In genomic region chr5:59266410-59266809, GRCh38 we compare ENCODE assay signal across 25 cellular contexts.
A peak's percentile ranks its signal among the peaks of the same experiment; 100 is the strongest.
DNase-seq lines count a peak whose midpoint lies in the region; ATAC-seq, FAIRE-seq and TF ChIP-seq lines count a peak whose summit lies in the region.
"Had no signal": no experiment of that assay in that cellular context is flagged by ENCODE, and none has a peak within 500 bp of the region (broad histone marks: within the 10 kb centered on the region; RNA-seq: fewer than 3 reads in every experiment).

No MANE protein-coding gene starts in this region.

- H3K9me3 ChIP-seq in esophagus muscularis mucosa (no peaks in the 10 kb centered on the region), small intestine (ENCODE audit: control insufficient read depth, low read depth) (no peaks in the 10 kb centered on the region), WERI-Rb-1 (ENCODE audit: severe bottlenecking) (no peaks in the 10 kb centered on the region)
- H3K9me3 ChIP-seq: MG63 had no signal

- H3K27ac Mint-ChIP-seq in nephron: peak overlapping the region in 2 of 3 experiments; percentile 8 to 48
- H3K27ac Mint-ChIP-seq: B cell, IgD-negative memory B cell had no signal

- TF ChIP-seq POLR2A in esophagus muscularis mucosa (IDR thresholded peaks at IDR 0.05; ENCODE audit: low read depth): no peak

- no peaks in the 10 kb centered on the region for H3K36me3 Mint-ChIP-seq in nephron (ENCODE audit: low read depth)
- H3K36me3 Mint-ChIP-seq: IgD-negative memory B cell had no signal

- no peak for TF ChIP-seq EP300 in esophagus muscularis mucosa (IDR thresholded peaks at IDR 0.05)

- H3K4me3 Mint-ChIP-seq in nephron: no peak overlapping the region
- H3K4me3 Mint-ChIP-seq: B cell, IgD-negative memory B cell had no signal

- peak overlapping the region; percentile 69 to 77 (median 72) for H3K27ac ChIP-seq in esophagus muscularis mucosa (replicated peaks in 1 of 4)
- no peak overlapping the region for H3K27ac ChIP-seq in small intestine (ENCODE audit: low read depth in 1 of 2, low read length in 1 of 2)
- H3K27ac ChIP-seq in WERI-Rb-1: no peak overlapping the region

- intact Hi-C loops in esophagus muscularis mucosa (cut with DNase I): no loop called here

- TF ChIP-seq CTCF in esophagus muscularis mucosa (IDR thresholded peaks at IDR 0.05) (no peak), nephron (IDR thresholded peaks at IDR 0.05; ENCODE audit: unreplicated experiment in 3 of 3) (no peak), WERI-Rb-1 (IDR thresholded peaks at IDR 0.05; ENCODE audit: low read depth, low read length) (no peak)

- H3K9me3 Mint-ChIP-seq in nephron: no peaks in the 10 kb centered on the region
- H3K9me3 Mint-ChIP-seq: IgD-negative memory B cell had no signal

- peaks cover 30% of the 10 kb centered on the region for H3K4me1 Mint-ChIP-seq in nephron

- ATAC-seq in HG03442 (IDR thresholded peaks at IDR 0.05; ENCODE audit: unreplicated experiment): no peak

- H3K4me3 ChIP-seq in esophagus muscularis mucosa: no peak overlapping the region
- H3K4me3 ChIP-seq in small intestine (ENCODE audit: low read depth in 1 of 2, low read length in 2 of 2): no peak overlapping the region
- H3K4me3 ChIP-seq in WERI-Rb-1 (ENCODE audit: low read depth, low read length): no peak overlapping the region
- H3K4me3 ChIP-seq: MG63 had no signal

- no peak for FAIRE-seq in small intestine (lab: Jason Lieb, UNC)
- FAIRE-seq: GM19239, H1, RCC 7860 had no signal

- H3K36me3 ChIP-seq in esophagus muscularis mucosa: no peaks in the 10 kb centered on the region
- H3K36me3 ChIP-seq in small intestine (ENCODE audit: control insufficient read depth in 2 of 2, insufficient read depth in 2 of 2, low read length in 2 of 2): no peaks in the 10 kb centered on the region
- H3K36me3 ChIP-seq in WERI-Rb-1: no peaks in the 10 kb centered on the region
- H3K36me3 ChIP-seq: MG63 had no signal

- H3K27me3 Mint-ChIP-seq in nephron (ENCODE audit: low read depth): no peaks in the 10 kb centered on the region
- H3K27me3 Mint-ChIP-seq: B cell, IgD-negative memory B cell had no signal

- DNase-seq in DMS53 (lab: John Stamatoyannopoulos, UW): peak; percentile 10
- DNase-seq in DMS53 treated with DMSO at 0.1 percent for 48 hours (lab: John Stamatoyannopoulos, UW; ENCODE audit: unreplicated experiment): no peak
- DNase-seq in esophagus muscularis mucosa (ENCODE audit: extremely low spot score): no peak
- DNase-seq in small intestine: peak; percentile 67
- no peak for DNase-seq in NCI-H1417 treated with DMSO at 0.1 percent for 48 hours (lab: John Stamatoyannopoulos, UW)
- DNase-seq in WERI-Rb-1: no peak
- DNase-seq: 8988T; COR-L47; GF-D8; Karpas-422; MG63; NCI-H1048; NCI-H1436 treated with DMSO at 0.1 percent for 48 hours; NCI-H2029 treated with DMSO at 0.1 percent for 48 hours; NCI-H2171; NCI-H446 treated with DMSO at 0.1 percent for 48 hours; NK-92 treated with Interleukin-12 subunit alpha and Interleukin-12 subunit beta, amount 100 ng/mL, for 24 hours; Right ventricle myocardium superior had no signal

- peaks cover 10 to 83% (median 75%) of the 10 kb centered on the region in 4 donors for H3K4me1 ChIP-seq in esophagus muscularis mucosa
- H3K4me1 ChIP-seq in small intestine (ENCODE audit: control insufficient read depth in 2 of 2, insufficient read depth in 1 of 2, low read depth in 1 of 2, low read length in 1 of 2): no peaks in the 10 kb centered on the region

- WGBS in esophagus muscularis mucosa: 70% methylated on average over 3 of the region's 3 CpGs
- 10 to 44% (median 18%) methylated on average over 3 of the region's 3 CpGs for WGBS in small intestine, 3 donors

- H3K27me3 ChIP-seq in esophagus muscularis mucosa (no peaks in the 10 kb centered on the region), small intestine (ENCODE audit: control insufficient read depth in 2 of 2, insufficient read depth in 2 of 2, low read length in 2 of 2) (no peaks in the 10 kb centered on the region), WERI-Rb-1 (ENCODE audit: insufficient read depth, low read depth, severe bottlenecking) (no peaks in the 10 kb centered on the region)
- H3K27me3 ChIP-seq: MG63 had no signal

Comparison
In these comparisons a context has a peak if more than half of its experiments do, and no peak if none do; other contexts are left out.
1. DNase-seq: peak in DMS53 (single experiment) and small intestine (single experiment); none in DMS53 treated with DMSO at 0.1 percent for 48 hours (single experiment), esophagus muscularis mucosa (single experiment), NCI-H1417 treated with DMSO at 0.1 percent for 48 hours (single experiment) and WERI-Rb-1 (single experiment).
2. H3K27ac ChIP-seq: peak in esophagus muscularis mucosa (4 of 4); none in small intestine (0 of 2) and WERI-Rb-1 (single experiment).